13 cellular contexts compared by ENCODE assay signal in the genomic region with DNA sequence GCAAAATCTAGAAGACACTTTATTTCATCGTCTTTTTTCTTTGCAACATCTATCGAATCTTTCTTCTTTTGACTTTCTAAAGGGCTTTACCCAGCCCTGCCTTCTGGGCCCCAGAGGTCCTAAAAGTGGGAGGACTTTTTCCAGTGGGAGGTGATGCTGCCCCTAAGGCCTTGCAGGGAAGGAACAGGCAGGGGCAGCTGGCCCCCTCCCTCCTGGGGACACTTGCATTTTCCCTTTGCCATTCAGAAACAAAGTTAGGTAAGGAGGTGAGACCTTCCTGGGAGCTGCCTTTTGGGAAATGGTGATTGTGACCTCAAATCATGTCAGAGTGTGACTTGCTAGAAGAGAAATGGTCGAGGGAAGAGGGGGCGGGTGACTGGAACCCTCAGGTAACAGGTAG.
DNase-seq lines count a peak whose midpoint lies in the region; ATAC-seq and TF ChIP-seq lines count a peak whose summit lies in the region.
"Had no signal": no experiment of that assay in that cellular context is flagged by ENCODE, and none has a peak within 500 bp of the region (broad histone marks: within the 10 kb centered on the region; RNA-seq: fewer than 3 reads in every experiment).

No MANE protein-coding gene starts in this region.

- H3K36me3 ChIP-seq in adipocyte (ENCODE audit: control insufficient read depth, insufficient read depth, low read length, severe bottlenecking) (no peaks in the 10 kb centered on the region), upper lobe of right lung (no peaks in the 10 kb centered on the region)

- peak overlapping the region; percentile 97 for H3K27ac Mint-ChIP-seq in osteocyte (ENCODE audit: unreplicated experiment)
- H3K27ac Mint-ChIP-seq: CD4-positive, alpha-beta T cell; endodermal cell; natural killer cell treated with Interleukin-12 subunit alpha and Interleukin-12 subunit beta and Interleukin-15 and Interleukin-18, amount 100 ng/mL, for 72 hours had no signal

- H3K4me3 Mint-ChIP-seq in osteocyte (ENCODE audit: unreplicated experiment): peak overlapping the region; percentile 70
- H3K4me3 Mint-ChIP-seq: CD4-positive, alpha-beta T cell; endodermal cell; natural killer cell treated with Interleukin-12 subunit alpha and Interleukin-12 subunit beta and Interleukin-15 and Interleukin-18, amount 100 ng/mL, for 72 hours had no signal

- H3K27me3 Mint-ChIP-seq in osteocyte (ENCODE audit: unreplicated experiment): no peaks in the 10 kb centered on the region

- DNase-seq in adipocyte (ENCODE audit: low read depth): no peak
- DNase-seq in fibroblast of pulmonary artery (ENCODE audit: low read depth): no peak
- no peak for DNase-seq in osteocyte (ENCODE audit: extremely low spot score, unreplicated experiment)
- no peak for DNase-seq in upper lobe of right lung
- DNase-seq in DMS153 treated with DMSO at 0.1 percent for 48 hours (lab: John Stamatoyannopoulos, UW; ENCODE audit: unreplicated experiment): no peak
- no peak for DNase-seq in cerebellum (ENCODE audit: low spot score)
- DNase-seq: activated naive CD4-positive, alpha-beta T cell; CD4-positive, alpha-beta T cell; NCI-H510A treated with DMSO at 0.1 percent for 48 hours; T-helper 1 cell had no signal

- H3K4me3 ChIP-seq in adipocyte (ENCODE audit: low read length) (peak overlapping the region; percentile 77), fibroblast of pulmonary artery (replicated peaks; ENCODE audit: low read depth, low read length) (peak overlapping the region; percentile 50), upper lobe of right lung (no peak overlapping the region)

- no peaks in the 10 kb centered on the region for H3K9me3 Mint-ChIP-seq in osteocyte (ENCODE audit: unreplicated experiment)
- H3K9me3 Mint-ChIP-seq: CD4-positive, alpha-beta T cell; endodermal cell; natural killer cell treated with Interleukin-12 subunit alpha and Interleukin-12 subunit beta and Interleukin-15 and Interleukin-18, amount 100 ng/mL, for 72 hours had no signal

- peak overlapping the region; percentile 82 for H3K9ac ChIP-seq in adipocyte (ENCODE audit: low read length)

- TF ChIP-seq CTCF in fibroblast of pulmonary artery (IDR thresholded peaks at IDR 0.05; ENCODE audit: low read length, missing control alignments) (no peak), osteocyte (IDR thresholded peaks at IDR 0.05) (no peak), upper lobe of right lung (IDR thresholded peaks at IDR 0.05) (no peak)

- H3K9me3 ChIP-seq in adipocyte (ENCODE audit: control insufficient read depth, low read length): no peaks in the 10 kb centered on the region
- no peaks in the 10 kb centered on the region for H3K9me3 ChIP-seq in upper lobe of right lung

- H3K4me1 ChIP-seq in adipocyte (ENCODE audit: control insufficient read depth, insufficient read depth, low read length) (peaks cover 47% of the 10 kb centered on the region), upper lobe of right lung (no peaks in the 10 kb centered on the region)

- H3K27me3 ChIP-seq in adipocyte (replicated peaks; ENCODE audit: control insufficient read depth, insufficient read depth, low read length) (no peaks in the 10 kb centered on the region), upper lobe of right lung (peaks cover 32% of the 10 kb centered on the region)

- intact Hi-C loops in upper lobe of right lung (cut with DNase I): no loop called here

- no peak for ATAC-seq in upper lobe of right lung
- ATAC-seq in GM21737 (IDR thresholded peaks at IDR 0.05; ENCODE audit: unreplicated experiment): no peak
- ATAC-seq: natural killer cell treated with Interleukin-12 subunit alpha and Interleukin-12 subunit beta and Interleukin-15 and Interleukin-18, amount 100 ng/mL, for 72 hours had no signal

- peak overlapping the region; percentile 71 for H3K27ac ChIP-seq in upper lobe of right lung

- H3K36me3 Mint-ChIP-seq in osteocyte (ENCODE audit: unreplicated experiment): no peaks in the 10 kb centered on the region
- H3K36me3 Mint-ChIP-seq: natural killer cell treated with Interleukin-12 subunit alpha and Interleukin-12 subunit beta and Interleukin-15 and Interleukin-18, amount 100 ng/mL, for 72 hours had no signal

- H3K4me1 Mint-ChIP-seq in osteocyte (ENCODE audit: unreplicated experiment): peaks cover 64% of the 10 kb centered on the region
